In genomic region chr5:90477073-90477472, GRCh38 we compare ENCODE assay signal across 16 cellular contexts. TPM values are rescaled to one million over a fixed set of nuclear protein-coding genes. Genes with fewer than 3 reads are reported as not detected.
DNase-seq lines count a peak whose midpoint lies in the region; ATAC-seq and TF ChIP-seq lines count a peak whose summit lies in the region.
"Had no signal": no experiment of that assay in that cellular context is flagged by ENCODE, and none has a peak within 500 bp of the region (broad histone marks: within the 10 kb centered on the region; RNA-seq: fewer than 3 reads in every experiment).

No MANE protein-coding gene starts in this region.

- DNase-seq in Daoy (ENCODE audit: low read depth), result peak; percentile 25
- DNase-seq in breast epithelium (ENCODE audit: low spot score in 2 of 2), result no peak
- DNase-seq in right lobe of liver, result no peak
- DNase-seq in HPDE6-E6E7 (ENCODE audit: extremely low spot score), result no peak
- no peak for DNase-seq in SHP77 treated with DMSO at 0.1 percent for 48 hours (lab: John Stamatoyannopoulos, UW)
- DNase-seq: activated CD4-positive, CD25-positive, alpha-beta regulatory T cell; kidney glomerular epithelial cell; NCI-H446; SIG-M5; stimulated activated naive CD4-positive, alpha-beta T cell had no signal

- TF ChIP-seq POLR2A in breast epithelium (IDR thresholded peaks at IDR 0.05) (no peak), right lobe of liver (IDR thresholded peaks at IDR 0.05) (no peak)

- ATAC-seq in right lobe of liver, result no peak
- ATAC-seq in HG03039 (IDR thresholded peaks at IDR 0.05; ENCODE audit: unreplicated experiment), result no peak
- no peak for ATAC-seq in HG03354 (IDR thresholded peaks at IDR 0.05; ENCODE audit: poor library complexity, severe bottlenecking, unreplicated experiment)

- H3K4me3 ChIP-seq in breast epithelium, result peak overlapping the region in 2 of 3 donors; percentile 41 to 58
- H3K4me3 ChIP-seq in right lobe of liver, result peak overlapping the region in 2 of 3 donors; percentile 37 to 42
- H3K4me3 ChIP-seq: cardiac muscle cell, HAP-1 had no signal

- H3K9me3 ChIP-seq in KOPT-K1 (ENCODE audit: insufficient read depth, low read length, poor library complexity, severe bottlenecking), result no peaks in the 10 kb centered on the region
- H3K9me3 ChIP-seq in breast epithelium, result no peaks in the 10 kb centered on the region
- H3K9me3 ChIP-seq in right lobe of liver, result no peaks in the 10 kb centered on the region
- H3K9me3 ChIP-seq: esophagus muscularis mucosa, HAP-1 had no signal

- no peaks in the 10 kb centered on the region for H3K36me3 ChIP-seq in KOPT-K1 (ENCODE audit: insufficient read depth, low read length)
- no peaks in the 10 kb centered on the region for H3K36me3 ChIP-seq in breast epithelium
- H3K36me3 ChIP-seq in right lobe of liver, result no peaks in the 10 kb centered on the region
- H3K36me3 ChIP-seq: cardiac muscle cell, esophagus muscularis mucosa, HAP-1 had no signal

- H3K27me3 ChIP-seq in breast epithelium (no peaks in the 10 kb centered on the region), right lobe of liver (no peaks in the 10 kb centered on the region)
- H3K27me3 ChIP-seq: esophagus muscularis mucosa had no signal

- intact Hi-C loops in breast epithelium (cut with DNase I; ENCODE audit: low total_unique reads) (no loop called here), right lobe of liver (cut with DNase I) (no loop called here)

- H3K27ac ChIP-seq in KOPT-K1 (ENCODE audit: low read depth, low read length, poor library complexity, severe bottlenecking) (peak overlapping the region; percentile 7), breast epithelium (peak overlapping the region; percentile 75 to 84), right lobe of liver (peak overlapping the region; percentile 0 to 68 (median 29))
- H3K27ac ChIP-seq: cardiac muscle cell had no signal

- H3K4me1 ChIP-seq in breast epithelium (no peaks in the 10 kb centered on the region), right lobe of liver (peaks cover 0 to 15% (median 0%) of the 10 kb centered on the region in 4 donors)

- 34% methylated on average over 2 of the region's 2 CpGs for WGBS in right lobe of liver (ENCODE audit: insufficient coverage, low coverage, low lambda C conversion rate, missing lambda C conversion rate)

- TF ChIP-seq CTCF in breast epithelium (IDR thresholded peaks at IDR 0.05) (no peak), right lobe of liver (IDR thresholded peaks at IDR 0.05) (no peak)

RNA-seq across cellular contexts. Expression of gene POLR3G, which starts 2.4 kb away (rescaled TPM):
- 20.7 and 32.6 TPM in 2 replicates for total RNA-seq in Daoy (2014; rRNA removed; shearing (Covaris generic))
- total RNA-seq in breast epithelium, result 1 to 10 TPM; 2.0 to 4.8 (median 2.4) TPM
- 1 to 10 TPM; 1.2 to 7.7 (median 2.0) TPM for total RNA-seq in right lobe of liver

RNA-seq across cellular contexts. Expression of gene MBLAC2, which starts 2.5 kb away (rescaled TPM):
- total RNA-seq in Daoy (2014; rRNA removed; shearing (Covaris generic)), result 2.3 and 4.1 TPM in 2 replicates
- total RNA-seq in breast epithelium (1 to 10 TPM; 4.5 to 10.0 (median 5.2) TPM), right lobe of liver (1 to 10 TPM; 2.3 to 5.3 (median 3.9) TPM)

RNA-seq across cellular contexts. Expression of gene LYSMD3, which starts 52.3 kb away (rescaled TPM):
- total RNA-seq in Daoy (2014; rRNA removed; shearing (Covaris generic)), result 10.8 and 16.1 TPM in 2 replicates
- 10 to 100 TPM; 11.5 to 19.3 (median 15.7) TPM for total RNA-seq in breast epithelium
- 10 to 100 TPM; 11.4 to 16.6 (median 13.3) TPM for total RNA-seq in right lobe of liver

Comparison
In these comparisons a context has a peak if more than half of its experiments do, and no peak if none do; other contexts are left out.
1. H3K27ac ChIP-seq: peak in every context shown above with its lines; median percentile 80 in breast epithelium; 29 in right lobe of liver; 7 in KOPT-K1.